In genomic region chr10:22552888-22553378, GRCh38 we compare ENCODE assay signal across 15 cellular contexts.
A peak's percentile ranks its signal among the peaks of the same experiment; 100 is the strongest.
DNase-seq lines count a peak whose midpoint lies in the region; ATAC-seq, FAIRE-seq and TF ChIP-seq lines count a peak whose summit lies in the region.
"Had no signal": no experiment of that assay in that cellular context is flagged by ENCODE, and none has a peak within 500 bp of the region (broad histone marks: within the 10 kb centered on the region; RNA-seq: fewer than 3 reads in every experiment).

No MANE protein-coding gene starts in this region.

- H3K4me3 Mint-ChIP-seq in nephron progenitor cell: no peak overlapping the region
- H3K4me3 Mint-ChIP-seq: CD8-positive, alpha-beta memory T cell; neural crest cell had no signal

- H3K4me3 ChIP-seq in LNCaP clone FGC (ENCODE audit: low read depth, low read length): no peak overlapping the region
- no peak overlapping the region for H3K4me3 ChIP-seq in astrocyte of the spinal cord (ENCODE audit: low read depth, low read length)

- peak; percentile 94 for FAIRE-seq in D721Med (lab: Jason Lieb, UNC)
- FAIRE-seq: bronchial epithelial cell had no signal

- no peak for TF ChIP-seq CTCF in D721Med (IDR thresholded peaks at IDR 0.05; ENCODE audit: insufficient read depth, missing control alignments)
- no peak for TF ChIP-seq CTCF in LNCaP clone FGC (IDR thresholded peaks at IDR 0.05; ENCODE audit: control insufficient read depth, extremely low read depth, insufficient read depth)
- TF ChIP-seq CTCF in astrocyte of the spinal cord (IDR thresholded peaks at IDR 0.05; ENCODE audit: low read depth, low read length): no peak
- TF ChIP-seq CTCF in nephron progenitor cell (IDR thresholded peaks at IDR 0.05): no peak

- in situ Hi-C loops in astrocyte of the spinal cord (cut with HindIII; ENCODE audit: low sequenced_read_pairs): no loop called here

- H3K27me3 Mint-ChIP-seq in nephron progenitor cell (ENCODE audit: low read depth, poor library complexity): no peaks in the 10 kb centered on the region
- H3K27me3 Mint-ChIP-seq: CD8-positive, alpha-beta memory T cell had no signal

- no peaks in the 10 kb centered on the region for H3K9me3 Mint-ChIP-seq in nephron progenitor cell
- H3K9me3 Mint-ChIP-seq: neural crest cell had no signal

- peaks cover 60% of the 10 kb centered on the region for H3K4me1 Mint-ChIP-seq in nephron progenitor cell

- no peak for ATAC-seq in GM19035 (IDR thresholded peaks at IDR 0.05; ENCODE audit: unreplicated experiment)
- no peak for ATAC-seq in HG03521 (IDR thresholded peaks at IDR 0.05; ENCODE audit: unreplicated experiment)
- ATAC-seq: Right ventricle myocardium inferior had no signal

- H3K36me3 Mint-ChIP-seq in nephron progenitor cell (ENCODE audit: low read depth): peaks cover 13% of the 10 kb centered on the region

- DNase-seq in D721Med (ENCODE audit: insufficient read length, low spot score) (peak; percentile 29), LNCaP clone FGC (ENCODE audit: low read depth) (peak; percentile 84), astrocyte of the spinal cord (ENCODE audit: low read depth, low spot score) (peak; percentile 56), nephron progenitor cell (no peak)
- DNase-seq in activated T-cell treated with anti-CD3 and anti-CD28 coated beads, Interleukin-2, amount 50 U/mL, for 48 hours: no peak
- no peak for DNase-seq in stimulated activated naive CD4-positive, alpha-beta T cell (lab: John Stamatoyannopoulos, UW)
- DNase-seq: CD8-positive, alpha-beta memory T cell; erythroblast; KBM-7; NCI-H345 had no signal

- H3K27ac Mint-ChIP-seq in nephron progenitor cell: peak overlapping the region; percentile 11

Comparison
In these comparisons a context has a peak if more than half of its experiments do, and no peak if none do; other contexts are left out.
1. DNase-seq: peak in D721Med (single experiment), LNCaP clone FGC (single experiment) and astrocyte of the spinal cord (single experiment); none in nephron progenitor cell (single experiment), activated T-cell treated with anti-CD3 and anti-CD28 coated beads, Interleukin-2, amount 50 U/mL, for 48 hours (0 of 2) and stimulated activated naive CD4-positive, alpha-beta T cell (0 of 6).